In genomic region chr14:24817638-24818053, GRCh38 we compare ENCODE assay signal across 1 cellular context.
TF ChIP-seq lines count a peak whose summit lies in the region.

No MANE protein-coding gene starts in this region.

TF ChIP-seq in HepG2, 621 proteins besides CTCF, POLR2A, EP300 and RAD21 (continued from another document and continues in another):
- TF ChIP-seq ZNF646 (CRISPR knock-in tag; IDR thresholded peaks at IDR 0.05) = no peak
- 0 out of 2 replicates have a peak, but pooled peaks have one; percentile 50 for TF ChIP-seq ZNF550 (CRISPR knock-in tag; IDR thresholded peaks at IDR 0.05; ENCODE audit: borderline replicate concordance)
- no peak for TF ChIP-seq ATF7 (IDR thresholded peaks at IDR 0.05)
- peak; percentile 79 for TF ChIP-seq ATF7 (CRISPR knock-in tag; IDR thresholded peaks at IDR 0.05)
- no peak; the same call in 1 of the 2 replicates for TF ChIP-seq GATA4 (IDR thresholded peaks at IDR 0.05; ENCODE audit: borderline replicate concordance, low read depth)
- no peak; the same call in none of the 2 replicates for TF ChIP-seq CBX5 (CRISPR knock-in tag; IDR thresholded peaks at IDR 0.05; ENCODE audit: borderline replicate concordance)
- no peak for TF ChIP-seq GLMP (CRISPR knock-in tag; IDR thresholded peaks at IDR 0.05; ENCODE audit: borderline replicate concordance)
- no peak for TF ChIP-seq ELF3 (CRISPR knock-in tag; IDR thresholded peaks at IDR 0.05)
- TF ChIP-seq XRCC5 (optimal IDR thresholded peaks at IDR 0.05; ENCODE audit: low read length) = no peak
- TF ChIP-seq ELF1 (CRISPR knock-in tag; IDR thresholded peaks at IDR 0.05) = peak; percentile 4; the same call in 1 of the 2 replicates
- 0 out of 2 replicates have a peak, but pooled peaks have one; percentile 5 for TF ChIP-seq RFX3 (CRISPR knock-in tag; IDR thresholded peaks at IDR 0.05)
- peak; percentile 40; the same call in 1 of the 2 replicates for TF ChIP-seq NR2C2 (CRISPR knock-in tag; IDR thresholded peaks at IDR 0.05; ENCODE audit: borderline replicate concordance)
- TF ChIP-seq ATRX (CRISPR knock-in tag; IDR thresholded peaks at IDR 0.05; ENCODE audit: borderline replicate concordance) = no peak
- no peak for TF ChIP-seq ZXDC (CRISPR knock-in tag; IDR thresholded peaks at IDR 0.05)
- no peak for TF ChIP-seq ZNF136 (CRISPR knock-in tag; IDR thresholded peaks at IDR 0.05; ENCODE audit: low read depth)
- no peak for TF ChIP-seq TERF1 (CRISPR knock-in tag; IDR thresholded peaks at IDR 0.05)
- no peak for TF ChIP-seq ZNF776 (CRISPR knock-in tag; IDR thresholded peaks at IDR 0.05)
- no peak for TF ChIP-seq ZNF713 (CRISPR knock-in tag; IDR thresholded peaks at IDR 0.05)
- TF ChIP-seq NFE2 (CRISPR knock-in tag; IDR thresholded peaks at IDR 0.05) = no peak
- no peak for TF ChIP-seq DZIP1 (CRISPR knock-in tag; IDR thresholded peaks at IDR 0.05)
- peak; percentile 49; the same call in 1 of the 2 replicates for TF ChIP-seq ZNF335 (CRISPR knock-in tag; IDR thresholded peaks at IDR 0.05)
- TF ChIP-seq ZNF749 (CRISPR knock-in tag; IDR thresholded peaks at IDR 0.05; ENCODE audit: borderline replicate concordance) = no peak
- no peak for TF ChIP-seq TIGD3 (CRISPR knock-in tag; IDR thresholded peaks at IDR 0.05; ENCODE audit: borderline replicate concordance)
- no peak for TF ChIP-seq KMT2B (CRISPR knock-in tag; IDR thresholded peaks at IDR 0.05)
- TF ChIP-seq STAT6 (CRISPR knock-in tag; IDR thresholded peaks at IDR 0.05; ENCODE audit: borderline replicate concordance) = peak; percentile 19; the same call in 1 of the 2 replicates
- no peak for TF ChIP-seq ZFP91 (CRISPR knock-in tag; IDR thresholded peaks at IDR 0.05; ENCODE audit: borderline replicate concordance)
- TF ChIP-seq ATF4 (CRISPR knock-in tag; IDR thresholded peaks at IDR 0.05) = no peak
- no peak for TF ChIP-seq TEAD2 (CRISPR knock-in tag; IDR thresholded peaks at IDR 0.05)
- 0 out of 2 replicates have a peak, but pooled peaks have one; percentile 76 for TF ChIP-seq ZNF570 (CRISPR knock-in tag; IDR thresholded peaks at IDR 0.05; ENCODE audit: borderline replicate concordance)
- TF ChIP-seq ZNF460 (CRISPR knock-in tag; IDR thresholded peaks at IDR 0.05; ENCODE audit: borderline replicate concordance) = no peak
- TF ChIP-seq GMEB2 (CRISPR knock-in tag; IDR thresholded peaks at IDR 0.05; ENCODE audit: low read depth) = no peak
- TF ChIP-seq SRF (IDR thresholded peaks at IDR 0.05; ENCODE audit: low read depth, low read length) = no peak
- no peak for TF ChIP-seq GPN1 (CRISPR knock-in tag; IDR thresholded peaks at IDR 0.05; ENCODE audit: borderline replicate concordance)
- no peak for TF ChIP-seq ZNF7 (CRISPR knock-in tag; IDR thresholded peaks at IDR 0.05)
- TF ChIP-seq SP2 (CRISPR knock-in tag; IDR thresholded peaks at IDR 0.05) = 0 out of 2 replicates have a peak, but pooled peaks have one; percentile 14
